ENCODE assay signal across 15 cellular contexts in genomic region chr14:102125546-102125945, GRCh38. TPM values are rescaled to one million over a fixed set of nuclear protein-coding genes. Genes with fewer than 3 reads are reported as not detected.
DNase-seq lines count a peak whose midpoint lies in the region; ATAC-seq and TF ChIP-seq lines count a peak whose summit lies in the region.
"Had no signal": no experiment of that assay in that cellular context is flagged by ENCODE, and none has a peak within 500 bp of the region (broad histone marks: within the 10 kb centered on the region; RNA-seq: fewer than 3 reads in every experiment).

No MANE protein-coding gene starts in this region.

- no peaks in the 10 kb centered on the region for H3K79me1 ChIP-seq in trophoblast cell (ENCODE audit: low read length)

- H3K18ac ChIP-seq in trophoblast cell (ENCODE audit: low read length), result no peak overlapping the region

- no peak for ATAC-seq in T-cell (replicated peaks in 1 of 4)
- ATAC-seq: activated CD4-positive, alpha-beta T cell treated with anti-CD3 and anti-CD28 coated beads for 36 hours; activated naive CD4-positive, alpha-beta T cell treated with anti-CD3 and anti-CD28 coated beads, Interleukin-2, amount 50 U/mL, for 72 hours; T-helper 17 cell had no signal

- no peaks in the 10 kb centered on the region for H3K4me1 Mint-ChIP-seq in T-cell
- H3K4me1 Mint-ChIP-seq: activated CD4-positive, alpha-beta T cell treated with anti-CD3 and anti-CD28 coated beads for 36 hours; CD14-positive monocyte; T-helper 17 cell had no signal

- intact Hi-C loops in testis (cut with DNase I; ENCODE audit: low total_unique reads), result no loop called here

- H3K4ac ChIP-seq in trophoblast cell (ENCODE audit: low read depth, low read length), result no peak overlapping the region

- POLR2A ChIA-PET in T-cell (lab: Charles Lee), result no interaction called here

- H3K27ac Mint-ChIP-seq in T-cell, result no peak overlapping the region
- H3K27ac Mint-ChIP-seq: activated CD4-positive, alpha-beta T cell treated with anti-CD3 and anti-CD28 coated beads for 36 hours; activated naive CD4-positive, alpha-beta T cell treated with anti-CD3 and anti-CD28 coated beads, Interleukin-2, amount 50 U/mL, for 72 hours; CD14-positive monocyte; T-helper 17 cell had no signal

- H3K23ac ChIP-seq in trophoblast cell (ENCODE audit: low read length), result no peak overlapping the region

- H3K27me3 ChIP-seq in OCI-LY3 (ENCODE audit: low read depth, low read length) (no peaks in the 10 kb centered on the region), trophoblast cell (ENCODE audit: insufficient read depth, low read length) (no peaks in the 10 kb centered on the region), testis (no peaks in the 10 kb centered on the region)

- no peaks in the 10 kb centered on the region for H3K27me3 Mint-ChIP-seq in T-cell
- H3K27me3 Mint-ChIP-seq: activated CD4-positive, alpha-beta T cell treated with anti-CD3 and anti-CD28 coated beads for 36 hours; T-helper 17 cell had no signal

- TF ChIP-seq CTCF in GM20000 (IDR thresholded peaks at IDR 0.05; ENCODE audit: extremely low read depth, missing control alignments), result no peak
- TF ChIP-seq CTCF in OCI-LY3 (IDR thresholded peaks at IDR 0.05; ENCODE audit: low read depth, low read length), result no peak
- no peak for TF ChIP-seq CTCF in epithelial cell of proximal tubule (conservative IDR thresholded peaks at IDR 0.05; ENCODE audit: low read depth, low read length)
- TF ChIP-seq CTCF in testis (IDR thresholded peaks at IDR 0.05), result no peak

- no peaks in the 10 kb centered on the region for H3K36me3 Mint-ChIP-seq in T-cell
- H3K36me3 Mint-ChIP-seq: activated naive CD4-positive, alpha-beta T cell treated with anti-CD3 and anti-CD28 coated beads, Interleukin-2, amount 50 U/mL, for 72 hours; CD14-positive monocyte had no signal

- no peaks in the 10 kb centered on the region for H4K20me1 ChIP-seq in OCI-LY3 (ENCODE audit: insufficient read depth, low read length)

- no peak overlapping the region for H4K91ac ChIP-seq in trophoblast cell (ENCODE audit: low read depth, low read length)

- H3K9ac ChIP-seq in OCI-LY3 (ENCODE audit: low read length), result no peak overlapping the region
- no peak overlapping the region for H3K9ac ChIP-seq in trophoblast cell (ENCODE audit: low read length)

- CTCF ChIA-PET in T-cell (lab: Charles Lee), result interaction anchor here in 1 of 2 donors (0.5 kb wide), 1 partner anchor 75 kb away, joined by 3 read pairs; no protein-coding TSS in a partner anchor

- peaks cover 20% of the 10 kb centered on the region for H3K4me1 ChIP-seq in OCI-LY3 (ENCODE audit: low read length)
- peaks cover 0 to 3% of the 10 kb centered on the region in 2 experiments for H3K4me1 ChIP-seq in trophoblast cell (ENCODE audit: control insufficient read depth in 1 of 2, insufficient read depth in 2 of 2, low read length in 2 of 2)
- H3K4me1 ChIP-seq in testis, result peaks cover 19% of the 10 kb centered on the region
- H3K4me1 ChIP-seq: prostate gland had no signal

- H3K9me3 Mint-ChIP-seq in T-cell, result no peaks in the 10 kb centered on the region
- H3K9me3 Mint-ChIP-seq: activated naive CD4-positive, alpha-beta T cell treated with anti-CD3 and anti-CD28 coated beads, Interleukin-2, amount 50 U/mL, for 72 hours had no signal

- no peak overlapping the region for H3K14ac ChIP-seq in trophoblast cell (ENCODE audit: low read length)

- H2BK120ac ChIP-seq in trophoblast cell (ENCODE audit: insufficient read depth, low read length, poor library complexity), result no peak overlapping the region

- no peak overlapping the region for H3K4me3 Mint-ChIP-seq in T-cell
- H3K4me3 Mint-ChIP-seq: activated CD4-positive, alpha-beta T cell treated with anti-CD3 and anti-CD28 coated beads for 36 hours; CD14-positive monocyte; T-helper 17 cell had no signal

- H3K4me3 ChIP-seq in OCI-LY3 (ENCODE audit: low read length) (no peak overlapping the region), epithelial cell of proximal tubule (ENCODE audit: low read depth, low read length) (peak overlapping the region; percentile 18), trophoblast cell (ENCODE audit: low read depth, low read length) (no peak overlapping the region), testis (no peak overlapping the region)
- H3K4me3 ChIP-seq: prostate gland had no signal

- no peak for TF ChIP-seq POLR2A in testis (IDR thresholded peaks at IDR 0.05)

- no peak overlapping the region for H4K12ac ChIP-seq in trophoblast cell (ENCODE audit: low read depth, low read length)

- H3K27ac ChIP-seq in OCI-LY3 (ENCODE audit: low read length), result no peak overlapping the region
- no peak overlapping the region for H3K27ac ChIP-seq in trophoblast cell (ENCODE audit: low read depth, low read length)
- peak overlapping the region in 1 of 2 donors; percentile 69 for H3K27ac ChIP-seq in testis
- H3K27ac ChIP-seq: prostate gland had no signal

- no peaks in the 10 kb centered on the region for H3K36me3 ChIP-seq in OCI-LY3 (replicated peaks; ENCODE audit: low read depth, low read length)
- no peaks in the 10 kb centered on the region for H3K36me3 ChIP-seq in trophoblast cell (ENCODE audit: control insufficient read depth in 1 of 2, insufficient read depth in 2 of 2, low read length in 2 of 2)
- no peaks in the 10 kb centered on the region for H3K36me3 ChIP-seq in testis (ENCODE audit: low read depth, missing control alignments)
- H3K36me3 ChIP-seq: prostate gland had no signal

- no peak overlapping the region for H2AK5ac ChIP-seq in trophoblast cell (ENCODE audit: low read length)

- H3K9me3 ChIP-seq in OCI-LY3 (ENCODE audit: insufficient read depth, low read length) (no peaks in the 10 kb centered on the region), trophoblast cell (ENCODE audit: insufficient read depth, low read depth, low read length) (no peaks in the 10 kb centered on the region), testis (no peaks in the 10 kb centered on the region)
- H3K9me3 ChIP-seq: prostate gland had no signal

- DNase-seq in GM20000 (ENCODE audit: low spot score) (peak; percentile 35), epithelial cell of proximal tubule (ENCODE audit: low read depth) (peak; percentile 95), trophoblast cell (peak; percentile 6 to 55), testis (no peak), T-cell (no peak)
- no peak for DNase-seq in stimulated activated CD4-positive, alpha-beta T cell treated with anti-CD3 and anti-CD28 coated beads, Interleukin-12 subunit alpha, Interleukin-12 subunit beta, amount 100 ng/mL, for 4 hours
- DNase-seq: activated CD4-positive, alpha-beta T cell treated with anti-CD3 and anti-CD28 coated beads for 36 hours; kidney; NCI-H1092; NCI-H524; T-helper 17 cell had no signal

- whole genome bisulfite sequencing in trophoblast cell (ENCODE audit: extremely low coverage, insufficient coverage, insufficient read length), result no CpG with 5 or more reads among the region's 5 CpGs
- WGBS in testis, 2 donors, result 79 to 88% methylated on average over 5 of the region's 5 CpGs

- H2BK12ac ChIP-seq in trophoblast cell (ENCODE audit: low read length), result no peak overlapping the region

- H3K4me2 ChIP-seq in OCI-LY3 (ENCODE audit: low read length) (peak overlapping the region; percentile 83), trophoblast cell (ENCODE audit: low read length) (no peak overlapping the region)

- H2BK5ac ChIP-seq in trophoblast cell (ENCODE audit: low read depth, low read length, poor library complexity), result no peak overlapping the region

- H3K79me2 ChIP-seq in OCI-LY3 (ENCODE audit: low read length) (no peaks in the 10 kb centered on the region), trophoblast cell (ENCODE audit: control insufficient read depth, insufficient read depth, low read length, poor library complexity) (no peaks in the 10 kb centered on the region)

- no peak overlapping the region for H4K8ac ChIP-seq in trophoblast cell (ENCODE audit: low read depth, low read length)

- H2AFZ ChIP-seq in OCI-LY3 (ENCODE audit: low read depth, low read length), result no peak overlapping the region
- H2AFZ ChIP-seq in trophoblast cell (ENCODE audit: insufficient read depth, low read length, poor library complexity), result no peak overlapping the region

RNA-seq across cellular contexts. Expression of gene WDR20, which starts 14.2 kb away (rescaled TPM):
- total RNA-seq in epithelial cell of proximal tubule (12.4 and 13.8 TPM in 2 replicates), testis (10 to 100 TPM; 46.5 to 56.4 TPM), T-cell (10 to 100 TPM; 38.9 to 53.1 (median 49.5) TPM)
- polyA plus RNA-seq in trophoblast cell (2013), result 17.9 and 18.4 TPM in 2 replicates
- 69.2 TPM for polyA plus RNA-seq in testis (ENCODE audit: insufficient read depth, low read depth, low replicate concordance)

RNA-seq across cellular contexts. Expression of gene HSP90AA1, which starts 38.7 kb away (rescaled TPM):
- total RNA-seq in epithelial cell of proximal tubule (615 and 1,253 TPM in 2 replicates), testis (100 to 1,000 TPM; 519 to 638 TPM), T-cell (100 to 1,000 TPM; 230 to 471 (median 263) TPM)
- 699 and 726 TPM in 2 replicates for polyA plus RNA-seq in trophoblast cell (2013)
- polyA plus RNA-seq in testis (ENCODE audit: insufficient read depth, low read depth, low replicate concordance), result 385 TPM

Comparison
In these comparisons a context has a peak if more than half of its experiments do, and no peak if none do; other contexts are left out.
1. DNase-seq: peak in GM20000 (single experiment), epithelial cell of proximal tubule (single experiment) and trophoblast cell (2 of 2); none in testis (single experiment), T-cell (0 of 34) and stimulated activated CD4-positive, alpha-beta T cell treated with anti-CD3 and anti-CD28 coated beads, Interleukin-12 subunit alpha, Interleukin-12 subunit beta, amount 100 ng/mL, for 4 hours (single experiment).